In the genomic region with DNA sequence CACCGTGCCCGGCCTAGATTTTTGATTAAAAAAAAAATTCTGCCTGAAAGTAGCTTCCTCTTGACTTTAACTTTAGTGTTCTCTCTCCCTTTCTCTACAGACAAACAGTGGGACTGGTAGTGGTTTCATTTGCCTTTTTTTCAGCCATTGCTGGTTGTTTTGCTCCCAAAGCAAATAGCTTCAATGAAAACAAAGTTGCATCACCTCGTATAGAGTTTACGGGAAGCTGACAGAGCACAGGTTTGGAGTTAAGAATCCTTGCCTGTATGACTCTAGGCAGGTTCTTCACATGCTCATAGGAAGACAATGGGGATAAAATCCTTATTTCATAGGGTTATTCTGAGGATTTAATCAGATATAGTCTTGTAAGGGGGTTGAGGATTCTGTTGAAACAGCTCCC, we compare ENCODE assay signal across 33 cellular contexts. TPM values are rescaled to one million over a fixed set of nuclear protein-coding genes. Genes with fewer than 3 reads are reported as not detected.
"Had no signal": no experiment of that assay in that cellular context is flagged by ENCODE, and none has a peak within 500 bp of the region (broad histone marks: within the 10 kb centered on the region; RNA-seq: fewer than 3 reads in every experiment).

No MANE protein-coding gene starts in this region.

- H3K9me3 Mint-ChIP-seq: activated naive CD4-positive, alpha-beta T cell treated with anti-CD3 and anti-CD28 coated beads, Interleukin-2, amount 50 U/mL, for 24 hours; activated T-cell treated with anti-CD3 and anti-CD28 coated beads, Interleukin-2, amount 50 U/mL, for 24 hours; activated T-helper 2 cell treated with anti-CD3 and anti-CD28 coated beads, Interferon-gamma antibody, Interleukin-2, Interleukin-4, amounts not matched to agents 10 μg/mL and 5 μg/mL and 100 μg/mL, durations not matched to agents 14 hours and 24 hours and 36 hours had no signal

- H3K36me3 Mint-ChIP-seq: activated naive CD4-positive, alpha-beta T cell treated with anti-CD3 and anti-CD28 coated beads, Interleukin-2, amount 50 U/mL, for 24 hours; activated naive CD8-positive, alpha-beta T cell treated with anti-CD3 and anti-CD28 coated beads, Interleukin-2, amount 10 ng/mL, durations not matched to agents 7 days and 5 days had no signal

- FAIRE-seq: astrocyte had no signal

- H3K4me3 ChIP-seq: body of pancreas, breast epithelium, SJCRH30, SK-N-MC had no signal

- H3K4me2 ChIP-seq: KMS-11 had no signal

- H3K9me3 ChIP-seq: body of pancreas had no signal

- H3K27ac ChIP-seq: body of pancreas, breast epithelium, KMS-11, SJCRH30, SK-N-MC had no signal

- H3K9ac ChIP-seq: KMS-11 had no signal

- H3K27me3 ChIP-seq: body of pancreas, breast epithelium, SJCRH30 had no signal

- H3K27me3 Mint-ChIP-seq: activated CD4-positive, alpha-beta T cell treated with anti-CD3 and anti-CD28 coated beads for 36 hours; activated naive CD4-positive, alpha-beta T cell treated with anti-CD3 and anti-CD28 coated beads, Interleukin-2, amount 50 U/mL, for 24 hours had no signal

- H3K4me1 ChIP-seq: body of pancreas, breast epithelium had no signal

- ATAC-seq: activated CD4-positive, alpha-beta T cell treated with anti-CD3 and anti-CD28 coated beads for 36 hours; activated CD4-positive, CD25-positive, alpha-beta regulatory T cell treated with anti-CD3 and anti-CD28 coated beads, Interleukin-2, amount 50 U/mL, for 24 hours; activated CD8-positive, alpha-beta T cell treated with anti-CD3 and anti-CD28 coated beads, Interleukin-2, amount 10 ng/mL, durations not matched to agents 7 days and 5 days; body of pancreas had no signal

- H3K27ac Mint-ChIP-seq: activated CD4-positive, alpha-beta T cell treated with anti-CD3 and anti-CD28 coated beads for 36 hours; activated CD4-positive, alpha-beta T cell treated with anti-CD3 and anti-CD28 coated beads, Interleukin-2, amount 10 ng/mL, durations not matched to agents 7 days and 5 days; activated CD8-positive, alpha-beta T cell treated with anti-CD3 and anti-CD28 coated beads, Interleukin-2, amount 10 ng/mL, durations not matched to agents 7 days and 5 days; activated naive CD4-positive, alpha-beta T cell treated with anti-CD3 and anti-CD28 coated beads, Interleukin-2, amount 50 U/mL, for 24 hours; activated naive CD8-positive, alpha-beta T cell treated with anti-CD3 and anti-CD28 coated beads, Interleukin-2, amount 10 ng/mL, durations not matched to agents 7 days and 5 days; activated T-cell treated with anti-CD3 and anti-CD28 coated beads, Interleukin-2, amount 50 U/mL, for 24 hours; activated T-helper 2 cell treated with anti-CD3 and anti-CD28 coated beads, Interferon-gamma antibody, Interleukin-2, Interleukin-4, amounts not matched to agents 10 μg/mL and 5 μg/mL and 100 μg/mL, durations not matched to agents 14 hours and 24 hours and 36 hours had no signal

- H3K4me1 Mint-ChIP-seq: activated CD4-positive, alpha-beta T cell treated with anti-CD3 and anti-CD28 coated beads for 36 hours; activated CD4-positive, alpha-beta T cell treated with anti-CD3 and anti-CD28 coated beads, Interleukin-2, amount 10 ng/mL, durations not matched to agents 7 days and 5 days; activated naive CD4-positive, alpha-beta T cell treated with anti-CD3 and anti-CD28 coated beads, Interleukin-2, amount 50 U/mL, for 24 hours; activated naive CD8-positive, alpha-beta T cell treated with anti-CD3 and anti-CD28 coated beads, Interleukin-2, amount 10 ng/mL, durations not matched to agents 7 days and 5 days had no signal

- H3K36me3 ChIP-seq: breast epithelium, SJCRH30 had no signal

- H3K4me3 Mint-ChIP-seq: activated CD4-positive, alpha-beta T cell treated with anti-CD3 and anti-CD28 coated beads for 36 hours; activated CD4-positive, alpha-beta T cell treated with anti-CD3 and anti-CD28 coated beads, Interleukin-2, amount 10 ng/mL, durations not matched to agents 7 days and 5 days; activated CD8-positive, alpha-beta T cell treated with anti-CD3 and anti-CD28 coated beads, Interleukin-2, amount 10 ng/mL, durations not matched to agents 7 days and 5 days; activated naive CD4-positive, alpha-beta T cell treated with anti-CD3 and anti-CD28 coated beads, Interleukin-2, amount 50 U/mL, for 24 hours; activated naive CD8-positive, alpha-beta T cell treated with anti-CD3 and anti-CD28 coated beads, Interleukin-2, amount 10 ng/mL, durations not matched to agents 7 days and 5 days; activated T-cell treated with anti-CD3 and anti-CD28 coated beads, Interleukin-2, amount 50 U/mL, for 24 hours had no signal

- DNase-seq: activated CD4-positive, alpha-beta T cell treated with anti-CD3 and anti-CD28 coated beads for 36 hours; activated CD4-positive, alpha-beta T cell treated with anti-CD3 and anti-CD28 coated beads, Interleukin-2, amount 10 ng/mL, durations not matched to agents 7 days and 5 days; activated CD4-positive, alpha-beta T cell treated with anti-CD3 and anti-CD28 coated beads, Interleukin-2, amount 50 U/mL, for 48 hours; activated CD8-positive, alpha-beta T cell treated with anti-CD3 and anti-CD28 coated beads, Interleukin-2, amount 10 ng/mL, durations not matched to agents 7 days and 5 days; activated gamma-delta T cell; activated naive CD4-positive, alpha-beta T cell treated with Interleukin-2 at 50 U/mL for 16 hours; activated naive CD8-positive, alpha-beta T cell treated with anti-CD3 and anti-CD28 coated beads, Interleukin-2, amount 10 ng/mL, durations not matched to agents 7 days and 5 days; activated T-cell treated with anti-CD3 and anti-CD28 coated beads, Interleukin-2, amount 50 U/mL, for 24 hours; body of pancreas; MM.1S; NCI-H1092 treated with DMSO at 0.1 percent for 48 hours; NCI-H1417; NCI-H146; NCI-H187; NCI-H2081; NCI-H446 treated with DMSO at 0.1 percent for 48 hours; NCI-H524 treated with DMSO at 0.1 percent for 48 hours; NK-92 treated with Interleukin-12 subunit alpha and Interleukin-12 subunit beta, amount 100 ng/mL, for 24 hours; SHP77; SJCRH30; T1000 had no signal

RNA-seq across cellular contexts. Expression of a gene that starts 21.6 kb away (rescaled TPM):
- total RNA-seq: activated CD4-positive, alpha-beta T cell treated with anti-CD3 and anti-CD28 coated beads for 36 hours; activated CD4-positive, alpha-beta T cell treated with anti-CD3 and anti-CD28 coated beads, Interleukin-2, amount 10 ng/mL, durations not matched to agents 7 days and 5 days; activated CD8-positive, alpha-beta T cell treated with anti-CD3 and anti-CD28 coated beads, Interleukin-2, amount 10 ng/mL, durations not matched to agents 7 days and 5 days; activated naive CD8-positive, alpha-beta T cell treated with anti-CD3 and anti-CD28 coated beads, Interleukin-2, amount 10 ng/mL, durations not matched to agents 7 days and 5 days; activated T-helper 2 cell treated with anti-CD3 and anti-CD28 coated beads, Interferon-gamma antibody, Interleukin-2, Interleukin-4, amounts not matched to agents 10 μg/mL and 5 μg/mL and 100 μg/mL, durations not matched to agents 14 hours and 24 hours and 36 hours; astrocyte; body of pancreas; breast epithelium; cardiac septum; LHCN-M2; OCI-LY7; SJCRH30; T-helper 1 cell treated with Interleukin-12 subunit alpha and Interleukin-12 subunit beta and Interleukin-4 antibody, amounts not matched to agents 30 ng/mL and 1 ng/mL, for 36 hours; T-helper 2 cell treated with Interferon-gamma antibody and Interleukin-4, amounts not matched to agents 100 ng/mL and 5 ng/mL, for 36 hours had no signal

RNA-seq across cellular contexts. Expression of a gene that starts 47.5 kb away (rescaled TPM):
- total RNA-seq: OCI-LY7 had no signal

RNA-seq across cellular contexts. Expression of a gene that starts 50.4 kb away (rescaled TPM):
- total RNA-seq: activated CD4-positive, alpha-beta T cell treated with anti-CD3 and anti-CD28 coated beads for 36 hours; activated CD4-positive, alpha-beta T cell treated with anti-CD3 and anti-CD28 coated beads, Interleukin-2, amount 10 ng/mL, durations not matched to agents 7 days and 5 days; activated CD8-positive, alpha-beta T cell treated with anti-CD3 and anti-CD28 coated beads, Interleukin-2, amount 10 ng/mL, durations not matched to agents 7 days and 5 days; activated naive CD8-positive, alpha-beta T cell treated with anti-CD3 and anti-CD28 coated beads, Interleukin-2, amount 10 ng/mL, durations not matched to agents 7 days and 5 days; activated T-helper 2 cell treated with anti-CD3 and anti-CD28 coated beads, Interferon-gamma antibody, Interleukin-2, Interleukin-4, amounts not matched to agents 10 μg/mL and 5 μg/mL and 100 μg/mL, durations not matched to agents 14 hours and 24 hours and 36 hours; body of pancreas; cardiac septum; LHCN-M2; OCI-LY7; SJCRH30; T-helper 1 cell treated with Interleukin-12 subunit alpha and Interleukin-12 subunit beta and Interleukin-4 antibody, amounts not matched to agents 30 ng/mL and 1 ng/mL, for 36 hours; T-helper 2 cell treated with Interferon-gamma antibody and Interleukin-4, amounts not matched to agents 100 ng/mL and 5 ng/mL, for 36 hours had no signal
